ENCODE assay signal across 8 cellular contexts in the genomic region with DNA sequence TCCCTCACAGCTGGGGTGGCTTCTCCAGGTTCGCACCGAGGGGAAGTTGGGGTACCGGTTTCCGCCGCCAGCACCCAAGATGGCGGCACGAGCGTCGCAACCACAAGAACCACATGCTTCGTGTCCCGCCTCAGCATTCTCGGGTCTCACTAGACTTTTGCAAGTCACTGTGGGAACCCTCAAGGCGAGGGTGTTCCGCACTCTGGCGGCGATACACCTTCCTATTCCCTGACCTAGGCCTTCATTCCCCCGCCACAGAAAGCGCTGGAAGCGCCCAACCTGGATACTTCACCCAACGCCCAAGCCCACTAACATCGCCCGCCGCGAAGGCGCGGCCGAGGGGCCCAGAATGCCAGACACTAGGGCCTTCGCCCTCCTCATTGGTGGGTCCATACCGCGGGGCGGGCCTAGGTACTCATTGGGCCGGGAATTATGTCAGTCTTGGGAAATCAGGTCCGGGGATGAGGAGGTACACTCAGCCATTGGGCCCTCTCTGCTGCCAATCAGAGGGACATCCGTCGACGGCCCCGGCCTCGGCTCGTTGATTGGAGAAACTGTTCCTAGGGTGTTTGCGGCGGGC. TPM values are rescaled to one million over a fixed set of nuclear protein-coding genes. Genes with fewer than 3 reads are reported as not detected.
A peak's percentile ranks its signal among the peaks of the same experiment; 100 is the strongest.
DNase-seq lines count a peak whose midpoint lies in the region; ATAC-seq, FAIRE-seq and TF ChIP-seq lines count a peak whose summit lies in the region.

No MANE protein-coding gene starts in this region.

- H3K9me3 ChIP-seq in body of pancreas: no peaks in the 10 kb centered on the region

- H3K36me3 ChIP-seq in body of pancreas (replicated peaks in 1 of 2; ENCODE audit: insufficient read depth in 1 of 2, low read depth in 2 of 2): no peaks in the 10 kb centered on the region

- TF ChIP-seq POLR2A in GM18526 (IDR thresholded peaks at IDR 0.05; ENCODE audit: extremely low read depth, insufficient read length): peak; percentile 79
- TF ChIP-seq POLR2A in body of pancreas (IDR thresholded peaks at IDR 0.05): peak; percentile 67 to 95 (median 92)

- H3K27me3 ChIP-seq in body of pancreas: no peaks in the 10 kb centered on the region

- peak; percentile 84 for FAIRE-seq in TTC549 (lab: Jason Lieb, UNC)

- intact Hi-C loops in body of pancreas (cut with DNase I) (no loop called here), sciatic nerve (cut with DNase I) (no loop called here)

- WGBS in body of pancreas, 2 donors: 0% methylated on average over 29 to 41 of the region's 41 CpGs

- DNase-seq in A172 (ENCODE audit: low spot score) (peak; percentile 100), NCI-H2107 (lab: John Stamatoyannopoulos, UW) (peak; percentile 95), body of pancreas (peak; percentile 99 to 100 (median 99)), iPS DF 19.7 (ENCODE audit: low read depth, low spot score) (peak; percentile 99), sciatic nerve (ENCODE audit: low spot score) (peak; percentile 99)

- ATAC-seq in HG03064 (IDR thresholded peaks at IDR 0.05; ENCODE audit: low read depth, unreplicated experiment): peak; percentile 86
- peak; percentile 97 for ATAC-seq in body of pancreas
- peak; percentile 94 for ATAC-seq in sciatic nerve

- H3K4me3 ChIP-seq in body of pancreas: peak overlapping the region; percentile 59 to 62

- H3K27ac ChIP-seq in body of pancreas: peak overlapping the region; percentile 90 to 95 (median 92)

- H3K4me1 ChIP-seq in body of pancreas: peaks cover 62% of the 10 kb centered on the region

- peak in 1 of 7 experiments; percentile 23 for TF ChIP-seq CTCF in body of pancreas (IDR thresholded peaks at IDR 0.05)

RNA-seq across cellular contexts. Expression of gene NFE2L1, which starts 0.3 kb away (rescaled TPM):
- 73.6 and 140 TPM in 2 replicates for total RNA-seq in A172 (2014; rRNA removed; shearing (Covaris generic))
- total RNA-seq in body of pancreas (10 to 100 TPM; 39.4 to 74.2 TPM), sciatic nerve (287 TPM)

RNA-seq across cellular contexts. Expression of gene COPZ2, which starts 10.2 kb away (rescaled TPM):
- total RNA-seq in A172 (2014; rRNA removed; shearing (Covaris generic)): 24.1 and 40.0 TPM in 2 replicates
- total RNA-seq in body of pancreas (10 to 100 TPM in 1 of 2 donors, 1 to 10 TPM in 1; 7.0 to 43.5 TPM), sciatic nerve (72.7 TPM)

RNA-seq across cellular contexts. Expression of gene CBX1, which starts 53.4 kb away (rescaled TPM):
- 164 and 188 TPM in 2 replicates for total RNA-seq in A172 (2014; rRNA removed; shearing (Covaris generic))
- total RNA-seq in body of pancreas (10 to 100 TPM; 15.8 to 34.2 TPM), sciatic nerve (53.0 TPM)

RNA-seq across cellular contexts. Expression of gene SNX11, which starts 59.7 kb away (rescaled TPM):
- 15.1 and 24.8 TPM in 2 replicates for total RNA-seq in A172 (2014; rRNA removed; shearing (Covaris generic))
- total RNA-seq in body of pancreas (10 to 100 TPM in 1 of 2 donors, 1 to 10 TPM in 1; 5.4 to 10.9 TPM), sciatic nerve (18.5 TPM)

Comparison
In these comparisons a context has a peak if more than half of its experiments do, and no peak if none do; other contexts are left out.
1. Peak in every context shown above with its lines: DNase-seq, ATAC-seq, H3K4me3 ChIP-seq and H3K27ac ChIP-seq.